In genomic region chr4:147546341-147546740, GRCh38 we compare ENCODE assay signal across 14 cellular contexts.
DNase-seq lines count a peak whose midpoint lies in the region; ATAC-seq and FAIRE-seq lines count a peak whose summit lies in the region.
"Had no signal": no experiment of that assay in that cellular context is flagged by ENCODE, and none has a peak within 500 bp of the region (broad histone marks: within the 10 kb centered on the region; RNA-seq: fewer than 3 reads in every experiment).

No MANE protein-coding gene starts in this region.

- H3K36me3 ChIP-seq in adipocyte (ENCODE audit: control insufficient read depth, insufficient read depth, low read length, severe bottlenecking), result no peaks in the 10 kb centered on the region

- H3K4me3 ChIP-seq in adipocyte (ENCODE audit: low read length), result no peak overlapping the region
- H3K4me3 ChIP-seq: PC-9 had no signal

- no peak for ATAC-seq in HG02642 (IDR thresholded peaks at IDR 0.05; ENCODE audit: poor library complexity, unreplicated experiment)

- H3K27ac ChIP-seq in caudate nucleus (ENCODE audit: low read depth, low read length), result no peak overlapping the region
- H3K27ac ChIP-seq: PC-9 had no signal

- no peak for FAIRE-seq in urothelium cell line (lab: Jason Lieb, UNC)

- no peak overlapping the region for H3K9ac ChIP-seq in adipocyte (ENCODE audit: low read length)

- DNase-seq in HCEC 1CT (peak; percentile 92), adipocyte (ENCODE audit: low read depth) (peak; percentile 77), fibroblast of the conjunctiva (ENCODE audit: low read depth) (peak; percentile 47), urothelium cell line (ENCODE audit: low spot score) (peak; percentile 18), COLO668 (lab: John Stamatoyannopoulos, UW; ENCODE audit: unreplicated experiment) (no peak), caudate nucleus (lab: John Stamatoyannopoulos, UW) (no peak)
- DNase-seq: activated naive CD8-positive, alpha-beta T cell treated with anti-CD3 and anti-CD28 coated beads, Interleukin-2, amount 10 ng/mL, durations not matched to agents 7 days and 5 days; DMS79 treated with DMSO at 0.1 percent for 48 hours; endodermal cell; midbrain; PC-9; stimulated activated CD4-positive, alpha-beta T cell treated with anti-CD3 and anti-CD28 coated beads, Interleukin-4, amount 100 ng/mL, for 1 hour; stimulated activated naive CD4-positive, alpha-beta T cell treated with Interleukin-2 at 50 U/mL for 16 hours had no signal

- peaks cover 28% of the 10 kb centered on the region for H3K4me1 ChIP-seq in adipocyte (ENCODE audit: control insufficient read depth, insufficient read depth, low read length)

- no peaks in the 10 kb centered on the region for H3K9me3 ChIP-seq in adipocyte (ENCODE audit: control insufficient read depth, low read length)

- no peaks in the 10 kb centered on the region for H3K27me3 ChIP-seq in adipocyte (replicated peaks; ENCODE audit: control insufficient read depth, insufficient read depth, low read length)

Comparison
In these comparisons a context has a peak if more than half of its experiments do, and no peak if none do; other contexts are left out.
1. DNase-seq: peak in HCEC 1CT (single experiment), adipocyte (single experiment), fibroblast of the conjunctiva (single experiment) and urothelium cell line (single experiment); none in COLO668 (single experiment) and caudate nucleus (0 of 61).